In genomic region chr12:75836533-75836932, GRCh38 we compare ENCODE assay signal across 22 cellular contexts.
"Had no signal": no experiment of that assay in that cellular context is flagged by ENCODE, and none has a peak within 500 bp of the region (broad histone marks: within the 10 kb centered on the region; RNA-seq: fewer than 3 reads in every experiment).

No MANE protein-coding gene starts in this region.

- H3K9ac ChIP-seq: neural progenitor cell, parathyroid adenoma had no signal

- H3K4me3 Mint-ChIP-seq: activated CD8-positive, alpha-beta memory T cell treated with anti-CD3 and anti-CD28 coated beads, Interleukin-2, amount 10 ng/mL, durations not matched to agents 7 days and 5 days; activated naive CD4-positive, alpha-beta T cell treated with anti-CD3 and anti-CD28 coated beads for 36 hours; immature natural killer cell; neural progenitor cell had no signal

- H3K36me3 Mint-ChIP-seq: immature natural killer cell, neural progenitor cell had no signal

- H3K4me2 ChIP-seq: neural progenitor cell had no signal

- H3K9me3 Mint-ChIP-seq: activated naive CD4-positive, alpha-beta T cell treated with anti-CD3 and anti-CD28 coated beads for 36 hours; activated T-helper 2 cell treated with anti-CD3 and anti-CD28 coated beads, Interferon-gamma antibody, Interleukin-2, Interleukin-4, amounts not matched to agents 10 μg/mL and 5 μg/mL and 100 μg/mL, durations not matched to agents 14 hours and 24 hours and 36 hours; immature natural killer cell; neural progenitor cell had no signal

- ATAC-seq: activated CD8-positive, alpha-beta memory T cell treated with anti-CD3 and anti-CD28 coated beads, Interleukin-2, amount 10 ng/mL, durations not matched to agents 7 days and 5 days; foreskin keratinocyte had no signal

- H3K36me3 ChIP-seq: cardiac muscle cell, colonic mucosa, esophagus muscularis mucosa, neural progenitor cell, tibial nerve, uterus had no signal

- H3K27ac ChIP-seq: cardiac muscle cell, colonic mucosa, esophagus muscularis mucosa, foreskin keratinocyte, neural progenitor cell, parathyroid adenoma, uterus, VCaP had no signal

- H3K4me1 ChIP-seq: colonic mucosa, foreskin keratinocyte, parathyroid adenoma, uterus had no signal

- H3K79me2 ChIP-seq: parathyroid adenoma had no signal

- H3K4me1 Mint-ChIP-seq: activated CD8-positive, alpha-beta memory T cell treated with anti-CD3 and anti-CD28 coated beads, Interleukin-2, amount 10 ng/mL, durations not matched to agents 7 days and 5 days; immature natural killer cell; neural progenitor cell had no signal

- H3K27me3 ChIP-seq: cardiac muscle cell, colonic mucosa, esophagus muscularis mucosa, foreskin keratinocyte, neural progenitor cell, tibial nerve, uterus had no signal

- H3K27ac Mint-ChIP-seq: activated CD8-positive, alpha-beta memory T cell treated with anti-CD3 and anti-CD28 coated beads, Interleukin-2, amount 10 ng/mL, durations not matched to agents 7 days and 5 days; activated naive CD4-positive, alpha-beta T cell treated with anti-CD3 and anti-CD28 coated beads for 36 hours; activated T-helper 2 cell treated with anti-CD3 and anti-CD28 coated beads, Interferon-gamma antibody, Interleukin-2, Interleukin-4, amounts not matched to agents 10 μg/mL and 5 μg/mL and 100 μg/mL, durations not matched to agents 14 hours and 24 hours and 36 hours; immature natural killer cell; neural progenitor cell had no signal

- H2AFZ ChIP-seq: neural progenitor cell, parathyroid adenoma had no signal

- H3K4me3 ChIP-seq: cardiac muscle cell, colonic mucosa, esophagus muscularis mucosa, lung, neural progenitor cell, tibial nerve, uterus had no signal

- H3K27me3 Mint-ChIP-seq: activated CD8-positive, alpha-beta memory T cell treated with anti-CD3 and anti-CD28 coated beads, Interleukin-2, amount 10 ng/mL, durations not matched to agents 7 days and 5 days had no signal

- H3K9me3 ChIP-seq: colonic mucosa, esophagus muscularis mucosa, uterus had no signal

- DNase-seq: activated CD4-positive, alpha-beta T cell treated with anti-CD3 and anti-CD28 coated beads, Interleukin-2, amount 50 U/mL, for 48 hours; activated CD8-positive, alpha-beta memory T cell treated with anti-CD3 and anti-CD28 coated beads, Interleukin-2, amount 10 ng/mL, durations not matched to agents 7 days and 5 days; activated naive CD4-positive, alpha-beta T cell treated with anti-CD3 and anti-CD28 coated beads for 36 hours; activated T-cell treated with anti-CD3 and anti-CD28 coated beads, Interleukin-2, amount 50 U/mL, for 1 hour; colonic mucosa; effector CD4-positive, alpha-beta T cell; foreskin keratinocyte; head of caudate nucleus; immature natural killer cell; small intestine; stimulated activated CD4-positive, alpha-beta T cell treated with anti-CD3 and anti-CD28 coated beads, Interleukin-4, amount 100 ng/mL, for 24 hours; stimulated activated naive CD4-positive, alpha-beta T cell; substantia nigra; uterus had no signal
